Comparison of ENCODE assay signal across 29 cellular contexts in the genomic region with DNA sequence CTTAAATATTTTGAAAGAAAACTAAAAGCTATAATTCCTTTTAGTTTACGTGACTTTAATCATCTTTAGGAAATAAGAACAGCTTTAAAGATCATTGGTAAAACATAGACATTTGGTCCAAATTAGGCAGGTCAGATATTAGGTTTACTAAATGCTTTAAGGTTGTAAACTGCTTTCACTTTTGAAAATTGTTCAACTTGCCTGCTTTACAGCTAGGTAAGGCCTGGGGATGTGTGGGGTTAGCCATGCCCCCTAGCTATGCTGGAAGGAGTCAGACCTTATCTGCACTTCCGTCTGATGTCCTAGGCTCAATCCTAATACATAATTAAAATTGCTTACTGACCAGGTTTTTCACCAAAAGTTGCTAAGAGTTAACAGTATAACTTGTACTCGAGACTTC.
"Had no signal": no experiment of that assay in that cellular context is flagged by ENCODE, and none has a peak within 500 bp of the region (broad histone marks: within the 10 kb centered on the region; RNA-seq: fewer than 3 reads in every experiment).

No MANE protein-coding gene starts in this region.

- H3K4me3 ChIP-seq: adrenal gland, mucosa of descending colon, suprapubic skin, transverse colon, uterus had no signal

- H3K4me1 ChIP-seq: adrenal gland, ascending aorta, gastrocnemius medialis, suprapubic skin, transverse colon, uterus had no signal

- ATAC-seq: activated CD4-positive, alpha-beta T cell treated with anti-CD3 and anti-CD28 coated beads for 36 hours; activated T-helper 17 cell treated with anti-CD3 and anti-CD28 coated beads, Interleukin-2, amount 50 U/mL, for 72 hours; gastrocnemius medialis; left ventricle myocardium superior; mucosa of descending colon; sciatic nerve; stimulated activated effector memory CD8-positive, alpha-beta T cell treated with anti-CD3 and anti-CD28 coated beads, Interleukin-12 subunit alpha, Interleukin-12 subunit beta, amount 100 ng/mL, for 72 hours; stimulated activated naive CD8-positive, alpha-beta T cell treated with anti-CD3 and anti-CD28 coated beads, Interleukin-15, amount 100 ng/mL, for 72 hours; WTC11 had no signal

- DNase-seq: activated CD4-positive, alpha-beta T cell treated with anti-CD3 and anti-CD28 coated beads for 36 hours; activated CD4-positive, alpha-beta T cell treated with anti-CD3 and anti-CD28 coated beads, Interleukin-2, amount 50 U/mL, for 4 hours; activated CD8-positive, alpha-beta memory T cell treated with anti-CD3 and anti-CD28 coated beads for 24 hours; activated CD8-positive, alpha-beta memory T cell treated with anti-CD3 and anti-CD28 coated beads, Interleukin-2, amount 50 U/mL, for 4 hours; activated naive CD4-positive, alpha-beta T cell; activated T-cell treated with anti-CD3 and anti-CD28 coated beads, Interleukin-2, amount 50 U/mL, for 24 hours; adrenal gland; brain microvascular endothelial cell; central memory CD4-positive, alpha-beta T cell; effector memory CD4-positive, alpha-beta T cell; gastrocnemius medialis; hippocampal formation; left ventricle myocardium superior; mucosa of descending colon; nephron progenitor cell; nucleus accumbens; small intestine; stimulated activated CD4-positive, alpha-beta T cell treated with anti-CD3 and anti-CD28 coated beads, Interleukin-2, amount 100 ng/mL, for 24 hours; stimulated activated naive CD8-positive, alpha-beta T cell treated with anti-CD3 and anti-CD28 coated beads, Interleukin-15, amount 100 ng/mL, for 72 hours; T-helper 9 cell; transverse colon; uterus had no signal

- H3K27ac ChIP-seq: adrenal gland, ascending aorta, brain microvascular endothelial cell, gastrocnemius medialis, transverse colon, uterus had no signal

- H3K27me3 ChIP-seq: adrenal gland, ascending aorta, brain microvascular endothelial cell, gastrocnemius medialis, suprapubic skin, transverse colon, uterus had no signal

- H3K9me3 ChIP-seq: adrenal gland, ascending aorta, gastrocnemius medialis, mucosa of descending colon, suprapubic skin, transverse colon, uterus had no signal

- FAIRE-seq: colon, small intestine had no signal

- H3K36me3 ChIP-seq: adrenal gland, ascending aorta, brain microvascular endothelial cell, gastrocnemius medialis, suprapubic skin, transverse colon, uterus had no signal
